In genomic region chr2:15941970-15942710, GRCh38 we compare ENCODE assay signal across 8 cellular contexts. TPM values are rescaled to one million over a fixed set of nuclear protein-coding genes. Genes with fewer than 3 reads are reported as not detected.
DNase-seq lines count a peak whose midpoint lies in the region; ATAC-seq and TF ChIP-seq lines count a peak whose summit lies in the region.

No MANE protein-coding gene starts in this region.

- H3K9me3 ChIP-seq in cardiac muscle cell (ENCODE audit: low read depth), result no peaks in the 10 kb centered on the region

- DNase-seq in cardiac muscle cell (ENCODE audit: low read depth in 1 of 2, low spot score in 1 of 2) (peak in 1 of 2 donors; percentile 55), Right ventricle myocardium superior (no peak), left lobe of liver (ENCODE audit: low spot score) (no peak), OCI-M2 (lab: John Stamatoyannopoulos, UW; ENCODE audit: unreplicated experiment) (no peak)
- DNase-seq in stimulated activated naive CD8-positive, alpha-beta T cell treated with anti-CD3 and anti-CD28 coated beads, Interleukin-15, amount 100 ng/mL, for 72 hours, result peak in 1 of 2 donors; percentile 13

- peaks cover 43% of the 10 kb centered on the region for H3K4me1 Mint-ChIP-seq in stimulated activated naive CD8-positive, alpha-beta T cell treated with anti-CD3 and anti-CD28 coated beads, Interleukin-15, amount 100 ng/mL, for 72 hours

- no peaks in the 10 kb centered on the region for H3K4me1 ChIP-seq in cardiac muscle cell (ENCODE audit: low read depth)

- H3K4me3 Mint-ChIP-seq in stimulated activated naive CD8-positive, alpha-beta T cell treated with anti-CD3 and anti-CD28 coated beads, Interleukin-15, amount 100 ng/mL, for 72 hours, result peak overlapping the region; percentile 51 to 76

- peaks cover 83% of the 10 kb centered on the region for H3K27me3 Mint-ChIP-seq in stimulated activated naive CD8-positive, alpha-beta T cell treated with anti-CD3 and anti-CD28 coated beads, Interleukin-15, amount 100 ng/mL, for 72 hours

- TF ChIP-seq CTCF in cardiac muscle cell (IDR thresholded peaks at IDR 0.05; ENCODE audit: low read depth, low read length), result no peak

- no peak overlapping the region for H3K27ac Mint-ChIP-seq in stimulated activated naive CD8-positive, alpha-beta T cell treated with anti-CD3 and anti-CD28 coated beads, Interleukin-15, amount 100 ng/mL, for 72 hours

- ATAC-seq in Right ventricle myocardium superior (ENCODE audit: poor library complexity), result no peak
- ATAC-seq in left lobe of liver, result peak; percentile 30
- ATAC-seq in stimulated activated naive CD8-positive, alpha-beta T cell treated with anti-CD3 and anti-CD28 coated beads, Interleukin-15, amount 100 ng/mL, for 72 hours, result peak; percentile 31
- no peak for ATAC-seq in GM18517 (IDR thresholded peaks at IDR 0.05; ENCODE audit: unreplicated experiment)
- no peak for ATAC-seq in GM19328 (IDR thresholded peaks at IDR 0.05; ENCODE audit: unreplicated experiment)

- intact Hi-C loops in Right ventricle myocardium superior (cut with DNase I), result loop anchor here (10.0 kb wide), 1 partner anchor 663 kb away; no protein-coding TSS in a partner anchor

- H3K27ac ChIP-seq in cardiac muscle cell, result peak overlapping the region; percentile 74
- peak overlapping the region; percentile 70 for H3K27ac ChIP-seq in angular gyrus (ENCODE audit: low read depth, low read length)

- H3K9me3 Mint-ChIP-seq in stimulated activated naive CD8-positive, alpha-beta T cell treated with anti-CD3 and anti-CD28 coated beads, Interleukin-15, amount 100 ng/mL, for 72 hours, result no peaks in the 10 kb centered on the region

- peak overlapping the region; percentile 98 for H3K4me3 ChIP-seq in cardiac muscle cell

- no peaks in the 10 kb centered on the region for H3K27me3 ChIP-seq in cardiac muscle cell

- H3K36me3 ChIP-seq in cardiac muscle cell, result peaks cover 15% of the 10 kb centered on the region

RNA-seq across cellular contexts. Expression of gene MYCN, which starts 1.8 kb away (rescaled TPM):
- total RNA-seq in cardiac muscle cell (48.1 and 72.5 TPM in 2 replicates), Right ventricle myocardium superior (0.24 TPM), left lobe of liver (0.73 TPM)
- polyA plus RNA-seq in cardiac muscle cell, result 38.5 and 73.2 TPM in 2 replicates

Comparison
In these comparisons a context has a peak if more than half of its experiments do, and no peak if none do; other contexts are left out.
1. RNA of gene MYCN, which starts 1.8 kb away (total RNA-seq): 48.1 to 72.5 TPM in cardiac muscle cell; 0.73 TPM in left lobe of liver (single experiment) and 0.24 TPM in Right ventricle myocardium superior (single experiment); every median in the first group is over 10 times any median in the second.
2. ATAC-seq: peak in left lobe of liver (single experiment) and stimulated activated naive CD8-positive, alpha-beta T cell treated with anti-CD3 and anti-CD28 coated beads, Interleukin-15, amount 100 ng/mL, for 72 hours (single experiment); none in Right ventricle myocardium superior (single experiment), GM18517 (single experiment) and GM19328 (single experiment).